ENCODE assay signal across 25 cellular contexts in the genomic region with DNA sequence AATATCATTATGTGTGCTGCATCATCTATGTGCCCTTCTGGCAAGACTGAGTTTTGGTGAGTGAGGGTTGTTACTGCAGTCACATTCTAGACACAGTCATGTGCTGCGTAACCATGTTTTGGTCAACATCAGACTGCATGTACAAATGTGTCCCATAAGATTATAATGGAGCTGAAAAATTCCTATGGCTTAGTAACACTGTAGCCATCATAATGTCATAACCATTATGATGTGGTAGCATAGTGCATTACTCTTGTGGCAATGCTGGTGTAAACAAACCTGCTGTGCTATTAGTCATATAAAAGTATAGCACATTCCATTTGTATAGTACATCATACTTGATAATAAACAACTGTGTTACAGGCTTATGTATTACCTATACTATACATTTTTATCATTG.
DNase-seq lines count a peak whose midpoint lies in the region; ATAC-seq and TF ChIP-seq lines count a peak whose summit lies in the region.
"Had no signal": no experiment of that assay in that cellular context is flagged by ENCODE, and none has a peak within 500 bp of the region (broad histone marks: within the 10 kb centered on the region; RNA-seq: fewer than 3 reads in every experiment).

No MANE protein-coding gene starts in this region.

- peaks cover 0 to 6% of the 10 kb centered on the region in 2 experiments; a peak in 1 of 4 replicates for H3K79me1 ChIP-seq in IMR-90 (ENCODE audit: low read depth in 1 of 2, low read length in 2 of 2)

- peak overlapping the region; percentile 89 for H2BK5ac ChIP-seq in IMR-90 (ENCODE audit: low read depth, low read length, poor library complexity, severe bottlenecking)

- no peak overlapping the region for H2AK5ac ChIP-seq in IMR-90 (ENCODE audit: low read depth, low read length)

- no peak overlapping the region for H3K14ac ChIP-seq in IMR-90 (replicated peaks; ENCODE audit: low read depth, low read length)

- in situ Hi-C loops in IMR-90 (cut with MboI; ENCODE audit: low sequenced_read_pairs) = no loop called here
- in situ Hi-C loops in astrocyte of the cerebellum (cut with HindIII; ENCODE audit: low sequenced_read_pairs) = no loop called here

- H3K56ac ChIP-seq in IMR-90 (ENCODE audit: extremely low read depth, insufficient read depth, low read length) = no peak overlapping the region

- H3K4me1 ChIP-seq in ACC112 (ENCODE audit: control insufficient read depth, insufficient read depth, low read length, unreplicated experiment) = peaks cover 24% of the 10 kb centered on the region
- peaks cover 3% of the 10 kb centered on the region for H3K4me1 ChIP-seq in IMR-90 (ENCODE audit: control insufficient read depth, insufficient read depth, low read length)
- H3K4me1 ChIP-seq in foreskin keratinocyte = peaks cover 17% of the 10 kb centered on the region
- H3K4me1 ChIP-seq: HAP-1, psoas muscle had no signal

- H2BK120ac ChIP-seq in IMR-90 (ENCODE audit: low read depth, low read length) = no peak overlapping the region

- no TSS peak for BruUV-seq in IMR-90 (replicated peaks; lab: Mats Ljungman, UMichigan)

- peak overlapping the region; percentile 82 for H3K27ac ChIP-seq in ACC112 (ENCODE audit: low read depth, low read length)
- H3K27ac ChIP-seq in IMR-90 (ENCODE audit: insufficient read depth, low read length) = no peak overlapping the region
- H3K27ac ChIP-seq in foreskin keratinocyte = no peak overlapping the region
- H3K27ac ChIP-seq: heart left ventricle, psoas muscle, tibial nerve had no signal

- no peaks in the 10 kb centered on the region for H3K9me3 ChIP-seq in IMR-90 (ENCODE audit: control insufficient read depth, insufficient read depth, low read length)
- H3K9me3 ChIP-seq: HAP-1, heart left ventricle, psoas muscle had no signal

- H2BK20ac ChIP-seq in IMR-90 (ENCODE audit: low read depth, low read length) = peak overlapping the region; percentile 14; the same call in 1 of the 2 replicates

- WGBS in IMR-90 (ENCODE audit: extremely low coverage in 2 of 2, insufficient read length in 1 of 2), 2 experiments = no CpG with 5 or more reads among the region's 1 CpG

- no peak overlapping the region for H3K9ac ChIP-seq in IMR-90 (ENCODE audit: low read depth, low read length)

- no peak overlapping the region for H3K27ac Mint-ChIP-seq in T-cell
- H3K27ac Mint-ChIP-seq: activated CD4-positive, alpha-beta T cell treated with anti-CD3 and anti-CD28 coated beads for 36 hours; CD4-positive, CD25-positive, alpha-beta regulatory T cell; natural killer cell; stimulated activated effector memory CD8-positive, alpha-beta T cell treated with anti-CD3 and anti-CD28 coated beads, Interleukin-12 subunit alpha, Interleukin-12 subunit beta, amount 100 ng/mL, for 72 hours had no signal

- H2AK9ac ChIP-seq in IMR-90 (replicated peaks; ENCODE audit: low read depth, low read length, poor library complexity) = no peak overlapping the region

- H3K36me3 Mint-ChIP-seq in T-cell = peaks cover 34% of the 10 kb centered on the region
- H3K36me3 Mint-ChIP-seq: natural killer cell; stimulated activated effector memory CD8-positive, alpha-beta T cell treated with anti-CD3 and anti-CD28 coated beads, Interleukin-12 subunit alpha, Interleukin-12 subunit beta, amount 100 ng/mL, for 72 hours had no signal

- H4K8ac ChIP-seq in IMR-90 (ENCODE audit: low read depth in 2 of 2, low read length in 2 of 2) = peak overlapping the region in 1 of 2 experiments; percentile 25; a peak in 1 of 4 replicates

- no peaks in the 10 kb centered on the region for H3K4me1 Mint-ChIP-seq in T-cell
- H3K4me1 Mint-ChIP-seq: activated CD4-positive, alpha-beta T cell treated with anti-CD3 and anti-CD28 coated beads for 36 hours; natural killer cell; stimulated activated effector memory CD8-positive, alpha-beta T cell treated with anti-CD3 and anti-CD28 coated beads, Interleukin-12 subunit alpha, Interleukin-12 subunit beta, amount 100 ng/mL, for 72 hours had no signal

- no peak for TF ChIP-seq POLR2A in IMR-90 (IDR thresholded peaks at IDR 0.05; ENCODE audit: low read depth, low read length)

- H3K4ac ChIP-seq in IMR-90 (ENCODE audit: low read depth, low read length) = 0 out of 2 replicates have a peak overlapping the region, but pooled peaks have one; percentile 4

- TF ChIP-seq CTCF in IMR-90 (conservative IDR thresholded peaks at IDR 0.05; ENCODE audit: low read depth, low read length) (no peak), astrocyte of the cerebellum (IDR thresholded peaks at IDR 0.05; ENCODE audit: low read depth, low read length, missing control alignments) (no peak), foreskin keratinocyte (conservative IDR thresholded peaks at IDR 0.05) (no peak)

- POLR2A ChIA-PET in IMR-90 (lab: Charles Lee; ENCODE audit: unreplicated experiment) = no interaction called here
- POLR2A ChIA-PET in T-cell (lab: Charles Lee) = no interaction called here

- peaks cover 0 to 4% (median 0%) of the 10 kb centered on the region in 3 donors for H3K9me3 Mint-ChIP-seq in T-cell
- H3K9me3 Mint-ChIP-seq: natural killer cell; stimulated activated effector memory CD8-positive, alpha-beta T cell treated with anti-CD3 and anti-CD28 coated beads, Interleukin-12 subunit alpha, Interleukin-12 subunit beta, amount 100 ng/mL, for 72 hours had no signal

- peaks cover 2% of the 10 kb centered on the region; the same call in 1 of the 2 replicates for H4K20me1 ChIP-seq in IMR-90 (ENCODE audit: insufficient read depth, low read length)

- no peak overlapping the region for H4K91ac ChIP-seq in IMR-90 (ENCODE audit: insufficient read depth, low read depth, low read length)

- H3K18ac ChIP-seq in IMR-90 (ENCODE audit: low read depth, low read length) = no peak overlapping the region; the same call in 1 of the 2 replicates

- no peaks in the 10 kb centered on the region for H3K79me2 ChIP-seq in ACC112 (ENCODE audit: control insufficient read depth, insufficient read depth, low read length, unreplicated experiment)

- no peaks in the 10 kb centered on the region for H3K27me3 Mint-ChIP-seq in T-cell
- H3K27me3 Mint-ChIP-seq: activated CD4-positive, alpha-beta T cell treated with anti-CD3 and anti-CD28 coated beads for 36 hours; CD4-positive, CD25-positive, alpha-beta regulatory T cell had no signal

- no peak overlapping the region for H3K4me2 ChIP-seq in IMR-90 (ENCODE audit: low read depth, low read length)

- intact Hi-C loops in IMR-90 (cut with micrococcal nuclease) = loop anchor here (10.0 kb wide), 1 partner anchor 444 kb away; no protein-coding TSS in a partner anchor

- ATAC-seq in IMR-90 (ENCODE audit: low read depth) (peak; percentile 71), foreskin keratinocyte (peak; percentile 93), T-cell (replicated peaks in 1 of 4) (no peak)
- ATAC-seq: activated CD4-positive, alpha-beta T cell treated with anti-CD3 and anti-CD28 coated beads for 36 hours; heart left ventricle; natural killer cell; psoas muscle; stimulated activated effector memory CD8-positive, alpha-beta T cell treated with anti-CD3 and anti-CD28 coated beads, Interleukin-12 subunit alpha, Interleukin-12 subunit beta, amount 100 ng/mL, for 72 hours had no signal

- H4K5ac ChIP-seq in IMR-90 (ENCODE audit: low read depth, low read length) = no peak overlapping the region

- CTCF ChIA-PET in IMR-90 (lab: Yijun Ruan, JAX) = no interaction called here
- CTCF ChIA-PET in T-cell (lab: Charles Lee) = interaction anchor here in 1 of 2 donors (0.6 kb wide), 1 partner anchor 231 kb away, joined by 3 read pairs; no protein-coding TSS in a partner anchor

- H3K4me3 Mint-ChIP-seq in T-cell = no peak overlapping the region
- H3K4me3 Mint-ChIP-seq: activated CD4-positive, alpha-beta T cell treated with anti-CD3 and anti-CD28 coated beads for 36 hours; CD4-positive, CD25-positive, alpha-beta regulatory T cell; natural killer cell; stimulated activated effector memory CD8-positive, alpha-beta T cell treated with anti-CD3 and anti-CD28 coated beads, Interleukin-12 subunit alpha, Interleukin-12 subunit beta, amount 100 ng/mL, for 72 hours had no signal

- H3K4me3 ChIP-seq in ACC112 (ENCODE audit: low read depth, low read length) (no peak overlapping the region), IMR-90 (ENCODE audit: insufficient read depth, low read depth, low read length) (no peak overlapping the region), astrocyte of the cerebellum (ENCODE audit: low read depth, low read length) (no peak overlapping the region)
- H3K4me3 ChIP-seq: HAP-1, heart left ventricle, psoas muscle, tibial nerve had no signal

- no peak overlapping the region for H2AFZ ChIP-seq in ACC112 (ENCODE audit: low read length, unreplicated experiment)
- H2AFZ ChIP-seq in IMR-90 (replicated peaks; ENCODE audit: low read length, poor library complexity) = no peak overlapping the region

- H3K27me3 ChIP-seq in ACC112 (ENCODE audit: insufficient read depth, low read length) = no peaks in the 10 kb centered on the region
- H3K27me3 ChIP-seq in IMR-90 (ENCODE audit: control insufficient read depth, insufficient read depth, low read length) = no peaks in the 10 kb centered on the region
- no peaks in the 10 kb centered on the region for H3K27me3 ChIP-seq in foreskin keratinocyte
- H3K27me3 ChIP-seq: heart left ventricle, tibial nerve had no signal

- dilution Hi-C loops in IMR-90 (cut with HindIII; ENCODE audit: low sequenced_read_pairs, unreplicated experiment) = no loop called here

- no peak overlapping the region for H3K23ac ChIP-seq in IMR-90 (ENCODE audit: low read depth, low read length)

- peak; percentile 86 for DNase-seq in IMR-90
- DNase-seq in astrocyte of the cerebellum (ENCODE audit: low read depth) = peak; percentile 32
- peak; percentile 73 to 81 for DNase-seq in foreskin keratinocyte
- DNase-seq in T-cell = no peak
- DNase-seq in NCI-H1930 (lab: John Stamatoyannopoulos, UW) = no peak
- no peak for DNase-seq in SK-N-DZ (ENCODE audit: low spot score)
- no peak for DNase-seq in UCSD-AML1 (lab: John Stamatoyannopoulos, UW; ENCODE audit: unreplicated experiment)
- DNase-seq: activated CD4-positive, alpha-beta T cell treated with anti-CD3 and anti-CD28 coated beads for 36 hours; activated gamma-delta T cell treated with Interleukin-2 at 50 U/mL for 16 hours; anterior cingulate cortex; CD4-positive, CD25-positive, alpha-beta regulatory T cell; cortex of kidney; DMS79 treated with DMSO at 0.1 percent for 48 hours; heart left ventricle; mesendoderm; natural killer cell; NCI-H187; NCI-H510A; psoas muscle; SIG-M5; stimulated activated CD4-positive, alpha-beta T cell treated with anti-CD3 and anti-CD28 coated beads, Interleukin-12 subunit alpha, Interleukin-12 subunit beta, amount 100 ng/mL, for 4 hours had no signal

- 0 out of 3 replicates have a peak overlapping the region, but pooled peaks have one; percentile 2 for H2BK15ac ChIP-seq in IMR-90 (ENCODE audit: low read depth, low read length)

- TF ChIP-seq RAD21 in IMR-90 (IDR thresholded peaks at IDR 0.05; ENCODE audit: low read length) = no peak

- H3K36me3 ChIP-seq in ACC112 (ENCODE audit: insufficient read depth, low read length) (no peaks in the 10 kb centered on the region), IMR-90 (ENCODE audit: control insufficient read depth, insufficient read depth, low read length) (no peaks in the 10 kb centered on the region)
- H3K36me3 ChIP-seq: HAP-1, heart left ventricle, tibial nerve had no signal

- no peaks in the 10 kb centered on the region; the same call in 1 of the 2 replicates for H3K9me1 ChIP-seq in IMR-90 (ENCODE audit: insufficient read depth, low read length)

TF ChIP-seq in IMR-90, 13 proteins besides CTCF, POLR2A, EP300 and RAD21 (continues in another document):
- no peak for TF ChIP-seq CHD1 (IDR thresholded peaks at IDR 0.05; ENCODE audit: low read depth, low read length)

Comparison
In these comparisons a context has a peak if more than half of its experiments do, and no peak if none do; other contexts are left out.
1. ATAC-seq: peak in IMR-90 (single experiment) and foreskin keratinocyte (single experiment); none in T-cell (0 of 4).
2. DNase-seq: peak in IMR-90 (single experiment), astrocyte of the cerebellum (single experiment) and foreskin keratinocyte (2 of 2); none in T-cell (0 of 34), NCI-H1930 (0 of 2), SK-N-DZ (single experiment) and UCSD-AML1 (single experiment).